ENCODE assay signal across 27 cellular contexts in genomic region chr1:165456114-165456513, GRCh38. TPM values are rescaled to one million over a fixed set of nuclear protein-coding genes. Genes with fewer than 3 reads are reported as not detected.
DNase-seq lines count a peak whose midpoint lies in the region; ATAC-seq, FAIRE-seq and TF ChIP-seq lines count a peak whose summit lies in the region.
"Had no signal": no experiment of that assay in that cellular context is flagged by ENCODE, and none has a peak within 500 bp of the region (broad histone marks: within the 10 kb centered on the region; RNA-seq: fewer than 3 reads in every experiment).

No MANE protein-coding gene starts in this region.

- CTCF ChIA-PET in PC-3 (lab: Charles Lee) (no interaction called here), HepG2 (lab: Yijun Ruan, JAX; ENCODE audit: low intra/inter-chr PET ratio, low total read pairs) (no interaction called here)

- no peak for TF ChIP-seq CTCF in PC-3 (conservative IDR thresholded peaks at IDR 0.05; ENCODE audit: low read depth, low read length)
- no peak for TF ChIP-seq CTCF in left lung (IDR thresholded peaks at IDR 0.05)
- TF ChIP-seq CTCF in HepG2 (CRISPR knock-in tag; IDR thresholded peaks at IDR 0.05), result no peak

- H4K20me1 ChIP-seq in PC-3 (ENCODE audit: low read length), result no peaks in the 10 kb centered on the region
- no peaks in the 10 kb centered on the region for H4K20me1 ChIP-seq in HepG2 (ENCODE audit: insufficient read depth, low read length)

- H3K79me2 ChIP-seq in PC-3 (ENCODE audit: low read length) (no peaks in the 10 kb centered on the region), HepG2 (ENCODE audit: insufficient read depth, low read length) (no peaks in the 10 kb centered on the region)

- intact Hi-C loops in PC-3 (cut with micrococcal nuclease) (no loop called here), left lung (cut with DNase I) (no loop called here), HepG2 (cut with micrococcal nuclease; ENCODE audit: unreplicated experiment) (no loop called here)

- H3K9me2 ChIP-seq in PC-3 (replicated peaks; ENCODE audit: low read length), result no peaks in the 10 kb centered on the region

- no peaks in the 10 kb centered on the region for H3K36me3 ChIP-seq in PC-3 (ENCODE audit: low read depth, low read length)
- no peaks in the 10 kb centered on the region for H3K36me3 ChIP-seq in left lung
- no peaks in the 10 kb centered on the region for H3K36me3 ChIP-seq in HepG2 (replicated peaks in 1 of 2; ENCODE audit: control insufficient read depth in 1 of 2, insufficient read depth in 2 of 2, low read length in 2 of 2)
- H3K36me3 ChIP-seq: left ventricle myocardium inferior, stomach, tibial artery had no signal

- H3F3A ChIP-seq in PC-3 (ENCODE audit: low read length, unreplicated experiment), result no peaks in the 10 kb centered on the region

- ATAC-seq in PC-3 (peak; percentile 56; the same call in 1 of the 2 replicates), left lung (peak; percentile 68), HepG2 (no peak)
- ATAC-seq: naive thymus-derived CD8-positive, alpha-beta T cell had no signal

- no peak overlapping the region for H3K27ac ChIP-seq in PC-3 (ENCODE audit: low read length)
- no peak overlapping the region for H3K27ac ChIP-seq in left lung
- no peak overlapping the region for H3K27ac ChIP-seq in HepG2 (ENCODE audit: extremely low read length, insufficient read depth, low read length)
- H3K27ac ChIP-seq: 22Rv1, C4-2B, left ventricle myocardium inferior, stomach, tibial artery, VCaP had no signal

- TF ChIP-seq EP300 in HepG2 (IDR thresholded peaks at IDR 0.05; ENCODE audit: low read depth in 2 of 2, low read length in 2 of 2), result no peak
- TF ChIP-seq EP300 in HepG2 (CRISPR knock-in tag; IDR thresholded peaks at IDR 0.05; ENCODE audit: borderline replicate concordance), result no peak

- no TSS peak for BruUV-seq in PC-3 (replicated peaks; lab: Mats Ljungman, UMichigan)
- BruUV-seq in HepG2 (replicated peaks; lab: Mats Ljungman, UMichigan), result no TSS peak

- TF ChIP-seq POLR2A in HepG2 (IDR thresholded peaks at IDR 0.05; ENCODE audit: insufficient read depth in 1 of 2, low read depth in 2 of 2, low read length in 2 of 2), result no peak

- H3K4me1 ChIP-seq in PC-3 (ENCODE audit: insufficient read depth, low read length) (no peaks in the 10 kb centered on the region; the same call in 1 of the 2 replicates), left lung (no peaks in the 10 kb centered on the region), HepG2 (ENCODE audit: insufficient read depth, low read length) (no peaks in the 10 kb centered on the region)
- H3K4me1 ChIP-seq: stomach, tibial artery had no signal

- H3K4me3 ChIP-seq in PC-3 (ENCODE audit: low read length) (no peak overlapping the region), left lung (no peak overlapping the region), HepG2 (replicated peaks in 1 of 3; ENCODE audit: insufficient read depth in 1 of 3, low read depth in 2 of 3, low read length in 3 of 3) (no peak overlapping the region)
- H3K4me3 ChIP-seq: left ventricle myocardium inferior, stomach, tibial artery had no signal

- in situ Hi-C loops in HepG2 (cut with HindIII; ENCODE audit: extremely low pct_ligation_motif_present, low pct_unique_long_range_greater_than_20kb), result no loop called here

- no peak for TF ChIP-seq RAD21 in HepG2 (CRISPR knock-in tag; IDR thresholded peaks at IDR 0.05)

- no peak overlapping the region for H2AFZ ChIP-seq in PC-3 (ENCODE audit: low read length)
- H2AFZ ChIP-seq in HepG2 (ENCODE audit: low read length), result no peak overlapping the region

- peaks cover 25% of the 10 kb centered on the region for H3K27me3 ChIP-seq in PC-3 (ENCODE audit: low read length)
- no peaks in the 10 kb centered on the region for H3K27me3 ChIP-seq in left lung
- H3K27me3 ChIP-seq in HepG2 (ENCODE audit: control insufficient read depth in 1 of 2, insufficient read depth in 2 of 2, low read length in 2 of 2), result no peaks in the 10 kb centered on the region
- H3K27me3 ChIP-seq: stomach, tibial artery had no signal

- WGBS in HepG2 (ENCODE audit: low lambda C conversion rate), result 0% methylated on average over 1 of the region's 1 CpG

- FAIRE-seq in HepG2 (lab: Jason Lieb, UNC), result no peak
- FAIRE-seq: G401.6, GM19239, H54 had no signal

- DNase-seq in NCI-H2196 (lab: John Stamatoyannopoulos, UW; ENCODE audit: unreplicated experiment) (peak; percentile 3), NCI-H2196 treated with DMSO at 0.1 percent for 48 hours (lab: John Stamatoyannopoulos, UW; ENCODE audit: unreplicated experiment) (no peak), NCI-H1417 treated with DMSO at 0.1 percent for 48 hours (lab: John Stamatoyannopoulos, UW) (peak; percentile 63), PC-3 (peak; percentile 58), left lung (no peak), GM03348 (ENCODE audit: low spot score) (no peak), pons (ENCODE audit: low spot score) (no peak), HepG2 (ENCODE audit: low spot score) (no peak)
- DNase-seq: activated CD4-positive, alpha-beta T cell treated with anti-CD3 and anti-CD28 coated beads, Interleukin-2, amount 10 ng/mL, durations not matched to agents 24 days and 14 days; activated gamma-delta T cell; activated T-cell treated with anti-CD3 and anti-CD28 coated beads, Interleukin-2, amount 50 U/mL, for 24 hours; dermis blood vessel endothelial cell; left ventricle myocardium inferior; naive thymus-derived CD8-positive, alpha-beta T cell; NCI-H1092; NCI-H1930; nucleus accumbens; stomach; tibial artery had no signal

- no peaks in the 10 kb centered on the region for H3K9me3 ChIP-seq in PC-3 (ENCODE audit: low read length)
- H3K9me3 ChIP-seq in left lung, result no peaks in the 10 kb centered on the region
- H3K9me3 ChIP-seq in HepG2 (ENCODE audit: low read length), result no peaks in the 10 kb centered on the region
- H3K9me3 ChIP-seq: left ventricle myocardium inferior, stomach, tibial artery had no signal

- POLR2A ChIA-PET in PC-3 (lab: Charles Lee; ENCODE audit: unreplicated experiment) (no interaction called here), HepG2 (lab: Yijun Ruan, JAX) (no interaction called here)

- H3K9ac ChIP-seq in PC-3 (ENCODE audit: low read length), result no peak overlapping the region
- H3K9ac ChIP-seq in HepG2 (ENCODE audit: insufficient read depth, low read depth, low read length), result no peak overlapping the region

- H3K4me2 ChIP-seq in PC-3 (ENCODE audit: low read length) (no peak overlapping the region), HepG2 (ENCODE audit: low read depth, low read length) (no peak overlapping the region)

TF ChIP-seq in HepG2, 621 proteins besides CTCF, POLR2A, EP300 and RAD21:
- TF ChIP-seq ZBTB7B (CRISPR knock-in tag; IDR thresholded peaks at IDR 0.05) (no peak), TMF1 (CRISPR knock-in tag; IDR thresholded peaks at IDR 0.05; ENCODE audit: low read depth) (no peak), ZNF382 (CRISPR knock-in tag; IDR thresholded peaks at IDR 0.05; ENCODE audit: borderline replicate concordance) (no peak), KLF11 (CRISPR knock-in tag; IDR thresholded peaks at IDR 0.05) (no peak), ZBTB44 (CRISPR knock-in tag; IDR thresholded peaks at IDR 0.05) (no peak), CHCHD3 (CRISPR knock-in tag; IDR thresholded peaks at IDR 0.05) (no peak), KDM2A (CRISPR knock-in tag; IDR thresholded peaks at IDR 0.05; ENCODE audit: borderline replicate concordance, low read depth) (no peak), GABPA (IDR thresholded peaks at IDR 0.05; ENCODE audit: low read depth, low read length) (no peak), GABPA (CRISPR knock-in tag; IDR thresholded peaks at IDR 0.05; ENCODE audit: low read depth) (no peak), ZNF101 (CRISPR knock-in tag; IDR thresholded peaks at IDR 0.05; ENCODE audit: borderline replicate concordance, low read depth) (no peak), BRD4 (CRISPR knock-in tag; IDR thresholded peaks at IDR 0.05) (no peak)

RNA-seq across cellular contexts. Expression of gene RXRG, which starts 11.2 kb away (rescaled TPM):
- total RNA-seq in PC-3 (2014; rRNA removed), result not detected in 2 replicates
- 1 to 10 TPM; 1.1 to 1.8 TPM for total RNA-seq in left lung
- not detected in 2 replicates for total RNA-seq in HepG2 (2016; rRNA removed; fragmentation: Illumina TruSeq; extraction: Trizol)
- total RNA-seq in HepG2 (2016; cell fraction: cytosol; rRNA removed; fragmentation: Illumina TruSeq; extraction: Trizol; ENCODE audit: low read depth), result 0.35 TPM in 1 of 2 replicates, not detected in the other
- total RNA-seq in HepG2 (2016; cell fraction: insoluble cytoplasmic fraction; rRNA removed; fragmentation: Illumina TruSeq; extraction: Trizol), result not detected in 2 replicates
- total RNA-seq in HepG2 (2016; cell fraction: membrane; rRNA removed; fragmentation: Illumina TruSeq; extraction: Trizol), result 0.21 TPM in 1 of 2 replicates, not detected in the other
- total RNA-seq in HepG2 (2016; cell fraction: nucleus; rRNA removed; fragmentation: Illumina TruSeq; extraction: Trizol), result not detected in 2 replicates
- not detected in 2 replicates for polyA plus RNA-seq in HepG2 (2011; rRNA removed)
- polyA plus RNA-seq in HepG2 (2011; cell fraction: cytosol; rRNA removed), result not detected in 2 replicates
- not detected in 2 replicates for polyA plus RNA-seq in HepG2 (2011; cell fraction: nucleus; rRNA removed)
- polyA plus RNA-seq in HepG2 (2012), result not detected in 2 replicates
- 0.07 and 0.10 TPM in 2 replicates for polyA plus RNA-seq in HepG2 (2016; cell fraction: cytosol; fragmentation: Illumina TruSeq; extraction: Trizol; ENCODE audit: low read depth)
- polyA plus RNA-seq in HepG2 (2016; cell fraction: insoluble cytoplasmic fraction; fragmentation: Illumina TruSeq; extraction: Trizol; ENCODE audit: low read depth), result not detected in 2 replicates
- not detected in 2 replicates for polyA plus RNA-seq in HepG2 (2016; cell fraction: membrane; fragmentation: Illumina TruSeq; extraction: Trizol; ENCODE audit: low read depth)
- not detected in 2 replicates for polyA plus RNA-seq in HepG2 (2016; cell fraction: nucleus; fragmentation: Illumina TruSeq; extraction: Trizol; ENCODE audit: insufficient read depth, low read depth)
- not detected in 2 replicates for polyA minus RNA-seq in HepG2 (2011; rRNA and poly(A)+ RNA removed; ENCODE audit: low replicate concordance)
- polyA minus RNA-seq in HepG2 (2011; cell fraction: cytosol; rRNA and poly(A)+ RNA removed), result not detected in 2 replicates
- not detected in 2 replicates for polyA minus RNA-seq in HepG2 (2011; cell fraction: nucleus; rRNA and poly(A)+ RNA removed)
- total RNA-seq: activated CD4-positive, alpha-beta T cell treated with anti-CD3 and anti-CD28 coated beads, Interleukin-2, amount 10 ng/mL, durations not matched to agents 24 days and 14 days; dermis blood vessel endothelial cell; naive thymus-derived CD8-positive, alpha-beta T cell; NCI-H460 had no signal
- polyA plus RNA-seq: IgD-negative memory B cell; naive thymus-derived CD8-positive, alpha-beta T cell had no signal

Comparison
In these comparisons a context has a peak if more than half of its experiments do, and no peak if none do; other contexts are left out.
1. DNase-seq: peak in NCI-H2196 (single experiment), NCI-H1417 treated with DMSO at 0.1 percent for 48 hours (single experiment) and PC-3 (single experiment); none in NCI-H2196 treated with DMSO at 0.1 percent for 48 hours (single experiment), left lung (0 of 2), GM03348 (single experiment), pons (single experiment) and HepG2 (single experiment).